8 cellular contexts compared by ENCODE assay signal in the genomic region with DNA sequence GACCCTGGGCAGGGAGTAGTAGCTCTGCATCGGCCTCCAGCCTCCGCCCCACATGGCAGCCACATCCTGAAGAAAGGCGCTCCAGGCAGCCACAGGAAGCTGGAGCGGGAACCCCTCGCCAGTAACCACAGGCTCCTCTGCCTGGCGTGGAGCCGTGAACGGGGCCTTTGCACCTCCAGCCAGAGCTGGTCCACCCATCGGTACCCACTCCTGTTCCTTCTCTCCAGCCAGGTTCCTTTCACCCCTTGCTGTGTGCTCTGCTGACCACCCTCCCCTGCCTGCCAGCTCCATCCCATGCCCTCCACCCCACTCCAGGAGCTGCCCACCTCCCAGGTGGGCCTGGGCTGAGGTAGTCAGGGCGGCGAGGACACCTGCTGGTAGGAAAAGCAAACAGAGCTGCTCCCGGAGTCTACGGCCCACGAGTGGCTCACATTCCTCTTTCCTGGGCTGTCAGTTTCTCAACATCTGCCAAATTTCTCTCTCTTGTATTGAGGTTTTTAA. TPM values are rescaled to one million over a fixed set of nuclear protein-coding genes. Genes with fewer than 3 reads are reported as not detected.
DNase-seq lines count a peak whose midpoint lies in the region; ATAC-seq and TF ChIP-seq lines count a peak whose summit lies in the region.

No MANE protein-coding gene starts in this region.

- no peak overlapping the region for H3K4me3 ChIP-seq in LNCaP clone FGC (ENCODE audit: low read depth, low read length)
- peak overlapping the region; percentile 62 for H3K4me3 ChIP-seq in astrocyte of the cerebellum (ENCODE audit: low read depth, low read length)
- peak overlapping the region; percentile 52 to 65 for H3K4me3 ChIP-seq in left lung
- peak overlapping the region in 1 of 4 donors; percentile 93 for H3K4me3 ChIP-seq in transverse colon

- intact Hi-C loops in left lung (cut with DNase I), result no loop called here
- intact Hi-C loops in transverse colon (cut with DNase I; ENCODE audit: low total_unique reads), result no loop called here

- no peak for TF ChIP-seq EP300 in transverse colon (IDR thresholded peaks at IDR 0.05; ENCODE audit: low read depth)

- no peak for TF ChIP-seq POLR2A in transverse colon (IDR thresholded peaks at IDR 0.05)

- WGBS in transverse colon (ENCODE audit: low coverage in 1 of 2), 2 donors, result 17 to 49% methylated on average over 3 to 14 of the region's 14 CpGs

- H3K4me1 ChIP-seq in left lung, result peaks cover 4 to 38% of the 10 kb centered on the region in 2 donors
- H3K4me1 ChIP-seq in transverse colon, result peaks cover 8 to 63% (median 28%) of the 10 kb centered on the region in 4 donors

- ATAC-seq in left lung (peak; percentile 10), HG03457 (IDR thresholded peaks at IDR 0.05; ENCODE audit: unreplicated experiment) (no peak)

- no peak overlapping the region for H3K27ac ChIP-seq in left lung
- H3K27ac ChIP-seq in transverse colon, result peak overlapping the region in 3 of 4 donors; percentile 92 to 95 (median 93)

- TF ChIP-seq CTCF in LNCaP clone FGC (IDR thresholded peaks at IDR 0.05; ENCODE audit: control insufficient read depth, extremely low read depth, insufficient read depth) (peak; percentile 60), astrocyte of the cerebellum (IDR thresholded peaks at IDR 0.05; ENCODE audit: low read depth, low read length, missing control alignments) (peak; percentile 78), left lung (IDR thresholded peaks at IDR 0.05) (peak; percentile 32 to 37), transverse colon (IDR thresholded peaks at IDR 0.05) (peak; percentile 43 to 61 (median 48))

- H3K9me3 ChIP-seq in left lung, result no peaks in the 10 kb centered on the region
- H3K9me3 ChIP-seq in transverse colon, result no peaks in the 10 kb centered on the region

- in situ Hi-C loops in astrocyte of the cerebellum (cut with HindIII; ENCODE audit: low sequenced_read_pairs), result loop anchor here (5.0 kb wide), 1 partner anchor 267 kb away; no protein-coding TSS in a partner anchor
- in situ Hi-C loops in transverse colon (cut with MboI; ENCODE audit: low pct_ligation_motif_present in 1 of 4, low pct_unique_long_range_greater_than_20kb in 1 of 4, low sequenced_read_pairs in 3 of 4), result no loop called here

- H3K36me3 ChIP-seq in left lung, result no peaks in the 10 kb centered on the region
- H3K36me3 ChIP-seq in transverse colon, result no peaks in the 10 kb centered on the region

- DNase-seq in ELF-1 (ENCODE audit: low read depth, low spot score) (peak; percentile 61), LNCaP clone FGC (ENCODE audit: low read depth) (no peak), astrocyte of the cerebellum (ENCODE audit: low read depth) (no peak), left lung (peak in 1 of 2 donors; percentile 60), transverse colon (peak; percentile 23), GOT3 (lab: John Stamatoyannopoulos, UW) (no peak), AML-193 (lab: John Stamatoyannopoulos, UW) (no peak)

- H3K27me3 ChIP-seq in left lung, result no peaks in the 10 kb centered on the region
- H3K27me3 ChIP-seq in transverse colon, result no peaks in the 10 kb centered on the region

RNA-seq across cellular contexts. Expression of gene TGFB3, which starts 2.7 kb away (rescaled TPM):
- 10 to 100 TPM; 34.5 to 83.1 TPM for total RNA-seq in left lung
- 10 to 100 TPM in 2 of 4 donors, 1 to 10 TPM in 2; 4.4 to 22.5 (median 13.1) TPM for total RNA-seq in transverse colon

RNA-seq across cellular contexts. Expression of gene IFT43, which starts 6.4 kb away (rescaled TPM):
- total RNA-seq in left lung (10 to 100 TPM; 23.1 to 26.5 TPM), transverse colon (100 to 1,000 TPM in 1 of 4 donors, 10 to 100 TPM in 3; 24.5 to 412 (median 31.2) TPM)

Comparison
In these comparisons a context has a peak if more than half of its experiments do, and no peak if none do; other contexts are left out.
1. DNase-seq: peak in ELF-1 (single experiment) and transverse colon (single experiment); none in LNCaP clone FGC (single experiment), astrocyte of the cerebellum (single experiment), GOT3 (single experiment) and AML-193 (0 of 2).
2. H3K27ac ChIP-seq: peak in transverse colon (3 of 4); none in left lung (0 of 2).
3. Peak in every context shown above with its lines, with median percentiles within 50 percentile points of each other: CTCF ChIP-seq.